Comparison of ENCODE assay signal across 16 cellular contexts in genomic region chr1:188715566-188715965, GRCh38.
DNase-seq lines count a peak whose midpoint lies in the region; ATAC-seq, FAIRE-seq and TF ChIP-seq lines count a peak whose summit lies in the region.
"Had no signal": no experiment of that assay in that cellular context is flagged by ENCODE, and none has a peak within 500 bp of the region (broad histone marks: within the 10 kb centered on the region; RNA-seq: fewer than 3 reads in every experiment).

No MANE protein-coding gene starts in this region.

- H3K4me2 ChIP-seq in HepG2 (ENCODE audit: low read depth, low read length), result no peak overlapping the region

- H3K9me3 Mint-ChIP-seq in chondrocyte (ENCODE audit: low read depth), result no peaks in the 10 kb centered on the region

- BruUV-seq in HepG2 (replicated peaks; lab: Mats Ljungman, UMichigan), result no TSS peak

- WGBS in HepG2 (ENCODE audit: low lambda C conversion rate), result 3% methylated on average over 1 of the region's 1 CpG
- 33% methylated on average over 1 of the region's 1 CpG for WGBS in right lobe of liver (ENCODE audit: insufficient coverage, low coverage, low lambda C conversion rate, missing lambda C conversion rate)

- intact Hi-C loops in HepG2 (cut with micrococcal nuclease; ENCODE audit: unreplicated experiment) (no loop called here), right lobe of liver (cut with DNase I) (no loop called here)

- CTCF ChIA-PET in HepG2 (lab: Yijun Ruan, JAX; ENCODE audit: low intra/inter-chr PET ratio, low total read pairs), result no interaction called here

- H3K27me3 ChIP-seq in HepG2 (ENCODE audit: control insufficient read depth in 1 of 2, insufficient read depth in 2 of 2, low read length in 2 of 2) (no peaks in the 10 kb centered on the region), right lobe of liver (no peaks in the 10 kb centered on the region)
- H3K27me3 ChIP-seq: SJSA1, transverse colon had no signal

- no peaks in the 10 kb centered on the region for H4K20me1 ChIP-seq in HepG2 (ENCODE audit: insufficient read depth, low read length)

- peak; percentile 60; the same call in 1 of the 3 replicates for ATAC-seq in HepG2
- no peak for ATAC-seq in right lobe of liver
- ATAC-seq in HG02884 (IDR thresholded peaks at IDR 0.05; ENCODE audit: unreplicated experiment), result no peak
- no peak for ATAC-seq in GM19035 (IDR thresholded peaks at IDR 0.05; ENCODE audit: unreplicated experiment)
- ATAC-seq: activated naive CD4-positive, alpha-beta T cell treated with anti-CD3 and anti-CD28 coated beads, Interleukin-2, amount 50 U/mL, for 72 hours had no signal

- no peaks in the 10 kb centered on the region for H3K4me1 Mint-ChIP-seq in chondrocyte (ENCODE audit: low read depth)

- TF ChIP-seq CTCF in HepG2 (CRISPR knock-in tag; IDR thresholded peaks at IDR 0.05) (no peak), right lobe of liver (IDR thresholded peaks at IDR 0.05) (no peak), chondrocyte (IDR thresholded peaks at IDR 0.05) (peak; percentile 19)

- H3K36me3 ChIP-seq in HepG2 (replicated peaks in 1 of 2; ENCODE audit: control insufficient read depth in 1 of 2, insufficient read depth in 2 of 2, low read length in 2 of 2) (no peaks in the 10 kb centered on the region), right lobe of liver (no peaks in the 10 kb centered on the region)
- H3K36me3 ChIP-seq: SJSA1, transverse colon had no signal

- no peak for TF ChIP-seq POLR2A in HepG2 (IDR thresholded peaks at IDR 0.05; ENCODE audit: insufficient read depth in 1 of 2, low read depth in 2 of 2, low read length in 2 of 2)
- no peak for TF ChIP-seq POLR2A in right lobe of liver (IDR thresholded peaks at IDR 0.05)

- H2AFZ ChIP-seq in HepG2 (ENCODE audit: low read length), result no peak overlapping the region

- no peak overlapping the region for H3K9ac ChIP-seq in HepG2 (ENCODE audit: insufficient read depth, low read depth, low read length)

- no peak overlapping the region for H3K27ac Mint-ChIP-seq in chondrocyte (ENCODE audit: unreplicated experiment)
- H3K27ac Mint-ChIP-seq: activated naive CD4-positive, alpha-beta T cell treated with anti-CD3 and anti-CD28 coated beads, Interleukin-2, amount 50 U/mL, for 72 hours had no signal

- H3K79me2 ChIP-seq in HepG2 (ENCODE audit: insufficient read depth, low read length), result no peaks in the 10 kb centered on the region

- no peak for FAIRE-seq in HepG2 (lab: Jason Lieb, UNC)

- H3K4me1 ChIP-seq in HepG2 (ENCODE audit: insufficient read depth, low read length) (no peaks in the 10 kb centered on the region), right lobe of liver (no peaks in the 10 kb centered on the region)
- H3K4me1 ChIP-seq: SJSA1, transverse colon had no signal

- DNase-seq in HepG2 (ENCODE audit: low spot score) (peak; percentile 1), right lobe of liver (no peak), NCI-H748 treated with DMSO at 0.1 percent for 48 hours (lab: John Stamatoyannopoulos, UW) (peak; percentile 5), chondrocyte (ENCODE audit: low spot score) (no peak), HK-2 (ENCODE audit: unreplicated experiment) (no peak)
- no peak for DNase-seq in activated CD4-positive, alpha-beta T cell treated with anti-CD3 and anti-CD28 coated beads, Interleukin-2, amount 50 U/mL, for 1 hour
- DNase-seq: AML-193; central memory CD4-positive, alpha-beta T cell; glutamatergic neuron; NCI-H524 treated with DMSO at 0.1 percent for 48 hours; stimulated activated CD4-positive, alpha-beta T cell treated with anti-CD3 and anti-CD28 coated beads, Interleukin-2, amount 100 ng/mL, for 24 hours; transverse colon had no signal

- POLR2A ChIA-PET in HepG2 (lab: Yijun Ruan, JAX), result no interaction called here

- H3K4me3 ChIP-seq in HepG2 (replicated peaks in 1 of 3; ENCODE audit: insufficient read depth in 1 of 3, low read depth in 2 of 3, low read length in 3 of 3), result no peak overlapping the region
- no peak overlapping the region for H3K4me3 ChIP-seq in right lobe of liver
- H3K4me3 ChIP-seq: SJSA1, transverse colon had no signal

- no peak for TF ChIP-seq RAD21 in HepG2 (CRISPR knock-in tag; IDR thresholded peaks at IDR 0.05)

- no peak for TF ChIP-seq EP300 in HepG2 (IDR thresholded peaks at IDR 0.05; ENCODE audit: low read depth in 2 of 2, low read length in 2 of 2)
- no peak for TF ChIP-seq EP300 in HepG2 (CRISPR knock-in tag; IDR thresholded peaks at IDR 0.05; ENCODE audit: borderline replicate concordance)

- H3K27ac ChIP-seq in HepG2 (ENCODE audit: extremely low read length, insufficient read depth, low read length) (no peak overlapping the region), right lobe of liver (no peak overlapping the region)
- H3K27ac ChIP-seq: SJSA1, transverse colon had no signal

- H3K9me3 ChIP-seq in HepG2 (ENCODE audit: low read length), result no peaks in the 10 kb centered on the region
- H3K9me3 ChIP-seq in right lobe of liver, result no peaks in the 10 kb centered on the region
- H3K9me3 ChIP-seq: SJSA1, transverse colon had no signal

- H3K27me3 Mint-ChIP-seq in chondrocyte (ENCODE audit: low read depth), result no peaks in the 10 kb centered on the region

- in situ Hi-C loops in HepG2 (cut with HindIII; ENCODE audit: extremely low pct_ligation_motif_present, low pct_unique_long_range_greater_than_20kb), result no loop called here

- H3K4me3 Mint-ChIP-seq in chondrocyte (ENCODE audit: unreplicated experiment), result no peak overlapping the region

- no peaks in the 10 kb centered on the region for H3K36me3 Mint-ChIP-seq in chondrocyte (ENCODE audit: low read depth)
- H3K36me3 Mint-ChIP-seq: activated naive CD4-positive, alpha-beta T cell treated with anti-CD3 and anti-CD28 coated beads, Interleukin-2, amount 50 U/mL, for 72 hours had no signal

TF ChIP-seq in HepG2, 621 proteins besides CTCF, POLR2A, EP300 and RAD21:
- TF ChIP-seq SATB2 (CRISPR knock-in tag; IDR thresholded peaks at IDR 0.05), result no peak
- TF ChIP-seq ZNF629 (CRISPR knock-in tag; conservative IDR thresholded peaks at IDR 0.05), result no peak
- no peak for TF ChIP-seq ZNF556 (CRISPR knock-in tag; IDR thresholded peaks at IDR 0.05; ENCODE audit: borderline replicate concordance)
- no peak for TF ChIP-seq MED13 (CRISPR knock-in tag; IDR thresholded peaks at IDR 0.05)
- TF ChIP-seq TRAFD1 (CRISPR knock-in tag; IDR thresholded peaks at IDR 0.05; ENCODE audit: borderline replicate concordance), result no peak
- TF ChIP-seq NR1H2 (CRISPR knock-in tag; IDR thresholded peaks at IDR 0.05; ENCODE audit: borderline replicate concordance, low read depth), result no peak
- no peak for TF ChIP-seq PLSCR1 (CRISPR knock-in tag; IDR thresholded peaks at IDR 0.05; ENCODE audit: borderline replicate concordance)

Comparison
In these comparisons a context has a peak if more than half of its experiments do, and no peak if none do; other contexts are left out.
1. DNase-seq: peak in HepG2 (single experiment) and NCI-H748 treated with DMSO at 0.1 percent for 48 hours (single experiment); none in right lobe of liver (0 of 3), chondrocyte (single experiment), activated CD4-positive, alpha-beta T cell treated with anti-CD3 and anti-CD28 coated beads, Interleukin-2, amount 50 U/mL, for 1 hour (single experiment) and HK-2 (single experiment).